Comparison of ENCODE assay signal across 11 cellular contexts in the genomic region with DNA sequence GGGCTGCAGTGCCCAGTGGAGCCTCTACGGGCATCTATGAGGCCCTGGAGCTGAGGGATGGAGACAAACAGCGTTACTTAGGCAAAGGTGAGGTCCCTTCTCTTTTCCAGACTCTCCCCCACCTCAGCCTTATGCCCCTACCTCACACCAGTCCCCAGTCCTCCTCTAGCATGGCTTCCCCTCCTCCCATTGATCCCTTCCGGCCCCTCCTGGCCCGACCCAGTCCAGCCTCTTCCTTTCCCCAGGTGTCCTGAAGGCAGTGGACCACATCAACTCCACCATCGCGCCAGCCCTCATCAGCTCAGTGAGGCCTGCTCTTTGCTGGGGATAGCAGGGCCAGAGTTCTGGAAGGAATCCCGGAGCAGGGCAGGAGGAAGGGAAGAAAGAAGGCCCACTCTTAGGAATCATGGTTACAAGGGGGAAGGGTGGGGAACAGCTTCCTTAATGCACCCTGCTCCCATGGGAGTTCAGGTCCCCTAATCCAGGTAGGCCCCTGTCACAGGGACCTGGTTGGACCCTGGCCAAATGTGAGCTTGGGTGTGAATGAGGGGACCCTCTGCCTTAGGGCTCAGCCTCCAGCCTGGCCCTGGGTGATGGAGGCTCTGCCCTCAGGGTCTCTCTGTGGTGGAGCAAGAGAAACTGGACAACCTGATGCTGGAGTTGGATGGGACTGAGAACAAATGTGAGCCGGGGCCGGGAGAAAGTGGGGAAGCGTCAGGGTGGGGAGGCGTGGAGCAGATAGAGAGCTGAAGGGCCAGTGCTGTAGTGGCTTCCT. TPM values are rescaled to one million over a fixed set of nuclear protein-coding genes. Genes with fewer than 3 reads are reported as not detected.
DNase-seq lines count a peak whose midpoint lies in the region; ATAC-seq and TF ChIP-seq lines count a peak whose summit lies in the region.
"Had no signal": no experiment of that assay in that cellular context is flagged by ENCODE, and none has a peak within 500 bp of the region (broad histone marks: within the 10 kb centered on the region; RNA-seq: fewer than 3 reads in every experiment).

No MANE protein-coding gene starts in this region.

- peaks cover 24% of the 10 kb centered on the region; the same call in 1 of the 2 replicates for H3K36me3 ChIP-seq in Loucy (ENCODE audit: insufficient read depth, low read length)
- H3K36me3 ChIP-seq in endocrine pancreas (ENCODE audit: control insufficient read depth, insufficient read depth, low read length) = peaks cover 2% of the 10 kb centered on the region
- H3K36me3 ChIP-seq in spleen = peaks cover 0 to 28% (median 3%) of the 10 kb centered on the region in 6 donors
- H3K36me3 ChIP-seq: neutrophil, upper lobe of right lung had no signal

- H3K79me2 ChIP-seq in Loucy (ENCODE audit: insufficient read depth, low read length) = peaks cover 43% of the 10 kb centered on the region

- H3K9me3 ChIP-seq in Loucy (ENCODE audit: insufficient read depth, low read depth, low read length) (no peaks in the 10 kb centered on the region), endocrine pancreas (ENCODE audit: control insufficient read depth, low read length) (no peaks in the 10 kb centered on the region), spleen (no peaks in the 10 kb centered on the region)
- H3K9me3 ChIP-seq: neutrophil, upper lobe of right lung had no signal

- no peak overlapping the region for H3K27ac ChIP-seq in spleen
- H3K27ac ChIP-seq: neutrophil, upper lobe of right lung had no signal

- H3K4me2 ChIP-seq in Loucy (ENCODE audit: low read depth, low read length, poor library complexity, severe bottlenecking) = peak overlapping the region; percentile 96

- H4K20me1 ChIP-seq in Loucy (ENCODE audit: insufficient read depth, low read length, poor library complexity, severe bottlenecking) = peaks cover 24% of the 10 kb centered on the region

- no peak for TF ChIP-seq CTCF in Loucy (conservative IDR thresholded peaks at IDR 0.05; ENCODE audit: low read length)
- no peak for TF ChIP-seq CTCF in spleen (IDR thresholded peaks at IDR 0.05 in 8 of 11, conservative IDR thresholded peaks at IDR 0.05 in 3 of 11)

- intact Hi-C loops in spleen (cut with DNase I; ENCODE audit: low total_unique reads) = no loop called here

- H3K9ac ChIP-seq in Loucy (ENCODE audit: low read depth, low read length, poor library complexity, severe bottlenecking) = peak overlapping the region; percentile 80
- peak overlapping the region; percentile 47 for H3K9ac ChIP-seq in endocrine pancreas (ENCODE audit: control insufficient read depth, insufficient read depth, low read length)

- H3K27ac Mint-ChIP-seq in activated CD8-positive, alpha-beta memory T cell treated with anti-CD3 and anti-CD28 coated beads, Interleukin-2, amount 10 ng/mL, durations not matched to agents 7 days and 5 days = no peak overlapping the region

- no peak for TF ChIP-seq POLR2A in spleen (IDR thresholded peaks at IDR 0.05)

- no peak overlapping the region for H2AFZ ChIP-seq in Loucy (ENCODE audit: low read length)

- no peaks in the 10 kb centered on the region for H3K27me3 Mint-ChIP-seq in activated CD8-positive, alpha-beta memory T cell treated with anti-CD3 and anti-CD28 coated beads, Interleukin-2, amount 10 ng/mL, durations not matched to agents 7 days and 5 days

- no peaks in the 10 kb centered on the region for H3K9me3 Mint-ChIP-seq in activated CD8-positive, alpha-beta memory T cell treated with anti-CD3 and anti-CD28 coated beads, Interleukin-2, amount 10 ng/mL, durations not matched to agents 7 days and 5 days (ENCODE audit: low read depth)

- H3K9me2 ChIP-seq in Loucy (replicated peaks; ENCODE audit: low read depth, low read length) = no peaks in the 10 kb centered on the region

- no peak for DNase-seq in activated CD8-positive, alpha-beta memory T cell treated with anti-CD3 and anti-CD28 coated beads, Interleukin-2, amount 10 ng/mL, durations not matched to agents 7 days and 5 days
- DNase-seq in activated CD8-positive, alpha-beta memory T cell treated with anti-CD3 and anti-CD28 coated beads, Interleukin-2, amount 50 U/mL, for 48 hours = no peak
- peak; percentile 67 for DNase-seq in spleen
- DNase-seq in pons (ENCODE audit: low spot score) = no peak
- DNase-seq: DMS153, upper lobe of right lung had no signal

- peak overlapping the region; percentile 92 for H3K4me3 Mint-ChIP-seq in activated CD8-positive, alpha-beta memory T cell treated with anti-CD3 and anti-CD28 coated beads, Interleukin-2, amount 10 ng/mL, durations not matched to agents 7 days and 5 days

- peaks cover 30% of the 10 kb centered on the region for H3K36me3 Mint-ChIP-seq in activated CD8-positive, alpha-beta memory T cell treated with anti-CD3 and anti-CD28 coated beads, Interleukin-2, amount 10 ng/mL, durations not matched to agents 7 days and 5 days

- no peak for ATAC-seq in activated CD8-positive, alpha-beta memory T cell treated with anti-CD3 and anti-CD28 coated beads, Interleukin-2, amount 10 ng/mL, durations not matched to agents 7 days and 5 days
- no peak for ATAC-seq in HG02885 (IDR thresholded peaks at IDR 0.05; ENCODE audit: poor library complexity, unreplicated experiment)
- ATAC-seq in HG03342 (IDR thresholded peaks at IDR 0.05; ENCODE audit: unreplicated experiment) = no peak
- ATAC-seq: upper lobe of right lung had no signal

- no peaks in the 10 kb centered on the region for H3F3A ChIP-seq in Loucy (ENCODE audit: low read depth)

- CTCF ChIA-PET in activated CD8-positive, alpha-beta memory T cell treated with anti-CD3 and anti-CD28 coated beads, Interleukin-2, amount 10 ng/mL, durations not matched to agents 7 days and 5 days (lab: Charles Lee) = interaction anchor here (1.2 to 4.7 kb wide), 5 partner anchors 9 to 192 kb away, joined by 4 to 22 read pairs (median 8); a partner anchor contains a TSS

- WGBS in spleen, 5 donors = 90 to 95% (median 93%) methylated on average over 11 of the region's 11 CpGs

- peaks cover 37% of the 10 kb centered on the region for H3K4me1 ChIP-seq in Loucy (ENCODE audit: insufficient read depth, low read length, poor library complexity, severe bottlenecking)
- H3K4me1 ChIP-seq in endocrine pancreas (ENCODE audit: control insufficient read depth, insufficient read depth, low read length) = no peaks in the 10 kb centered on the region
- peaks cover 4 to 37% (median 20%) of the 10 kb centered on the region in 6 donors for H3K4me1 ChIP-seq in spleen

- peaks cover 54% of the 10 kb centered on the region for H3K4me1 Mint-ChIP-seq in activated CD8-positive, alpha-beta memory T cell treated with anti-CD3 and anti-CD28 coated beads, Interleukin-2, amount 10 ng/mL, durations not matched to agents 7 days and 5 days

- H3K4me3 ChIP-seq in Loucy (ENCODE audit: low read length, poor library complexity, severe bottlenecking) = peak overlapping the region; percentile 86
- H3K4me3 ChIP-seq in endocrine pancreas (ENCODE audit: control insufficient read depth, insufficient read depth, low read length) = no peak overlapping the region
- H3K4me3 ChIP-seq in spleen = no peak overlapping the region
- H3K4me3 ChIP-seq: upper lobe of right lung had no signal

- H3K27me3 ChIP-seq in Loucy (ENCODE audit: insufficient read depth, low read length, poor library complexity, severe bottlenecking) = no peaks in the 10 kb centered on the region
- H3K27me3 ChIP-seq in endocrine pancreas (ENCODE audit: control insufficient read depth, insufficient read depth, low read length) = no peaks in the 10 kb centered on the region
- peaks cover 0 to 39% (median 0%) of the 10 kb centered on the region in 7 donors for H3K27me3 ChIP-seq in spleen (replicated peaks in 1 of 7)
- H3K27me3 ChIP-seq: upper lobe of right lung had no signal

RNA-seq across cellular contexts. Expression of a gene that starts 2.2 kb away (rescaled TPM):
- 100 to 1,000 TPM; 106 to 171 TPM for total RNA-seq in activated CD8-positive, alpha-beta memory T cell treated with anti-CD3 and anti-CD28 coated beads, Interleukin-2, amount 10 ng/mL, durations not matched to agents 7 days and 5 days
- total RNA-seq in spleen = 10 to 100 TPM in 6 of 7 donors, 1 to 10 TPM in 1; 7.6 to 37.7 (median 25.0) TPM
- 10 to 100 TPM; 11.5 to 41.3 (median 29.1) TPM for polyA plus RNA-seq in spleen

RNA-seq across cellular contexts. Expression of a gene that starts 11.1 kb away (rescaled TPM):
- 10 to 100 TPM; 38.3 to 40.1 TPM for total RNA-seq in activated CD8-positive, alpha-beta memory T cell treated with anti-CD3 and anti-CD28 coated beads, Interleukin-2, amount 10 ng/mL, durations not matched to agents 7 days and 5 days
- total RNA-seq in spleen = 100 to 1,000 TPM in 1 of 7 donors, 10 to 100 TPM in 6; 64.7 to 112 (median 81.7) TPM
- 10 to 100 TPM; 10.1 to 42.0 (median 21.4) TPM for polyA plus RNA-seq in spleen

RNA-seq across cellular contexts. Expression of a gene that starts 12.0 kb away (rescaled TPM):
- total RNA-seq in activated CD8-positive, alpha-beta memory T cell treated with anti-CD3 and anti-CD28 coated beads, Interleukin-2, amount 10 ng/mL, durations not matched to agents 7 days and 5 days = 1 to 10 TPM; 4.9 to 8.7 TPM
- total RNA-seq in spleen = 1 to 10 TPM; 3.1 to 9.6 (median 5.9) TPM
- 10 to 100 TPM in 1 of 3 donors, 1 to 10 TPM in 2; 7.0 to 10.1 (median 7.5) TPM for polyA plus RNA-seq in spleen

RNA-seq across cellular contexts. Expression of a gene that starts 27.0 kb away (rescaled TPM):
- not detected for total RNA-seq in activated CD8-positive, alpha-beta memory T cell treated with anti-CD3 and anti-CD28 coated beads, Interleukin-2, amount 10 ng/mL, durations not matched to agents 7 days and 5 days
- not detected for total RNA-seq in spleen
- not detected for polyA plus RNA-seq in spleen
- total RNA-seq: upper lobe of right lung had no signal

RNA-seq across cellular contexts. Expression of a gene that starts 27.2 kb away (rescaled TPM):
- total RNA-seq in activated CD8-positive, alpha-beta memory T cell treated with anti-CD3 and anti-CD28 coated beads, Interleukin-2, amount 10 ng/mL, durations not matched to agents 7 days and 5 days = 100 to 1,000 TPM; 120 to 132 TPM
- 100 to 1,000 TPM in 6 of 7 donors, 10 to 100 TPM in 1; 79.2 to 364 (median 116) TPM for total RNA-seq in spleen
- polyA plus RNA-seq in spleen = 100 to 1,000 TPM; 181 to 323 (median 242) TPM
